In genomic region chr9:79571309-79572031, GRCh38 we compare ENCODE assay signal across 1 cellular context.
TF ChIP-seq lines count a peak whose summit lies in the region.

Gene TLE4, plus strand, starts transcription at chr9:79571965. Its CDS starts 826 bp downstream, at chr9:79572791.

TF ChIP-seq in GM12878, 131 proteins besides CTCF, POLR2A, EP300 and RAD21 (continued from another document and continues in another):
- TF ChIP-seq E4F1 (IDR thresholded peaks at IDR 0.05; ENCODE audit: borderline replicate concordance, partially characterized antibody) (no peak), SPI1 (IDR thresholded peaks at IDR 0.05; ENCODE audit: borderline replicate concordance, insufficient read depth, low read depth, low read length) (no peak), SMAD1 (IDR thresholded peaks at IDR 0.05; ENCODE audit: low read depth, partially characterized antibody) (no peak), NR2C1 (IDR thresholded peaks at IDR 0.05) (no peak), NFYA (IDR thresholded peaks at IDR 0.05; ENCODE audit: borderline replicate concordance, low read depth, low read length) (peak; percentile 29; the same call in 1 of the 2 replicates), MXI1 (IDR thresholded peaks at IDR 0.05; ENCODE audit: low read depth, low read length) (peak; percentile 86), KAT2A (conservative IDR thresholded peaks at IDR 0.05; ENCODE audit: control insufficient read depth, low read depth, low read length) (no peak), RELA (IDR thresholded peaks at IDR 0.05; ENCODE audit: borderline replicate concordance, partially characterized antibody) (no peak), SUPT20H (IDR thresholded peaks at IDR 0.05; ENCODE audit: borderline replicate concordance, control insufficient read depth, low read depth, low read length) (no peak), SUZ12 (IDR thresholded peaks at IDR 0.05; ENCODE audit: unreplicated experiment) (no peak), TCF7 (IDR thresholded peaks at IDR 0.05; ENCODE audit: borderline replicate concordance) (no peak), BCLAF1 (IDR thresholded peaks at IDR 0.05) (no peak), SKIL (IDR thresholded peaks at IDR 0.05; ENCODE audit: low read depth, poor library complexity, severe bottlenecking) (no peak), CREM (IDR thresholded peaks at IDR 0.05; ENCODE audit: low read depth) (peak; percentile 75), RUNX3 (IDR thresholded peaks at IDR 0.05; ENCODE audit: low read length) (no peak), IKZF2 (IDR thresholded peaks at IDR 0.05) (no peak), RAD51 (IDR thresholded peaks at IDR 0.05) (peak; percentile 76), ATF3 (IDR thresholded peaks at IDR 0.05; ENCODE audit: borderline replicate concordance, extremely low read depth, low read depth, low read length) (no peak), ZBTB40 (IDR thresholded peaks at IDR 0.05; ENCODE audit: borderline replicate concordance) (no peak; the same call in 1 of the 2 replicates), ESRRA (IDR thresholded peaks at IDR 0.05; ENCODE audit: low read length) (no peak), ZNF274 (IDR thresholded peaks at IDR 0.05; ENCODE audit: insufficient read depth, insufficient read length) (no peak), MYB (IDR thresholded peaks at IDR 0.05; ENCODE audit: borderline replicate concordance, low read depth, low read length) (0 out of 2 replicates have a peak, but pooled peaks have one; percentile 1), CHD2 (IDR thresholded peaks at IDR 0.05; ENCODE audit: borderline replicate concordance, low read depth, low read length) (peak; percentile 92; the same call in 1 of the 2 replicates), RCOR1 (conservative IDR thresholded peaks at IDR 0.05; ENCODE audit: low read depth, low read length) (no peak), PAX8 (IDR thresholded peaks at IDR 0.05) (no peak), CEBPZ (IDR thresholded peaks at IDR 0.05; ENCODE audit: low read depth, low read length) (no peak), ZNF217 (IDR thresholded peaks at IDR 0.05) (no peak), IKZF1 (conservative IDR thresholded peaks at IDR 0.05) (peak; percentile 16), FOXK2 (IDR thresholded peaks at IDR 0.05) (no peak), ZBTB11 (CRISPR knock-in tag; IDR thresholded peaks at IDR 0.05) (no peak), SRF (IDR thresholded peaks at IDR 0.05; ENCODE audit: low read depth in 2 of 2, low read length in 2 of 2) (peak; percentile 82 to 97), SP1 (IDR thresholded peaks at IDR 0.05; ENCODE audit: low read depth, low read length) (peak; percentile 92), SREBF1 (IDR thresholded peaks at IDR 0.05; ENCODE audit: low read length) (peak; percentile 78), STAT1 (conservative IDR thresholded peaks at IDR 0.05) (no peak), HDAC6 (IDR thresholded peaks at IDR 0.05; ENCODE audit: unreplicated experiment) (no peak), ZZZ3 (IDR thresholded peaks at IDR 0.05; ENCODE audit: control insufficient read depth, insufficient read length, low read depth) (no peak), IRF3 (IDR thresholded peaks at IDR 0.05) (peak; percentile 84), HCFC1 (IDR thresholded peaks at IDR 0.05; ENCODE audit: low read length) (peak; percentile 95)
